In the genomic region with DNA sequence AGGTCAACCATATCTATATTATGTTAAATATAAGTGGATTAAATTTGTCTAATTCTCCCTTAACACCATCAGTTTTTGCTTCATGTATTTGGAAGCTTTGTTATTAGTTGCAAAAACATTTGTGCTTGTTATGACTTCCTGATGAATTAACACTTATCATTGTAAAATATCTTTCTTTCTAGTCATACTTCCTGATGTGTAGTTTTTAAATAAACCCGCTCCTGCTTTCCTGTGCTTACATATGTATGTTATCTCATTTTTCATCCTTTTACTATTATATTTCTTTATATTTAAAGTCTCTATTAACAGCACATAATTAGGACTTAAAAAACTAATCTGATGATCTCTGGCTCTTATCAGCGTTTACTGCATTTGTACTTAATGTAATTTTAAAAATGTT, we compare ENCODE assay signal across 7 cellular contexts.
DNase-seq lines count a peak whose midpoint lies in the region; FAIRE-seq and TF ChIP-seq lines count a peak whose summit lies in the region.
"Not testable (repeated sequence)": the region's sequence is repeated elsewhere in the genome, so short reads cannot be mapped to it uniquely, and the experiment has no call there.

No MANE protein-coding gene starts in this region.

- H3K4me1 ChIP-seq in GM23248 (ENCODE audit: insufficient read depth) = peaks cover 66% of the 10 kb centered on the region
- H3K4me1 ChIP-seq in ascending aorta = peaks cover 11 to 41% of the 10 kb centered on the region in 2 donors
- H3K4me1 ChIP-seq in small intestine (ENCODE audit: control insufficient read depth in 2 of 2, insufficient read depth in 1 of 2, low read depth in 1 of 2, low read length in 1 of 2) = not testable (repeated sequence)

- peaks cover 69% of the 10 kb centered on the region for H3F3A ChIP-seq in GM23248 (ENCODE audit: insufficient read depth)

- intact Hi-C loops in ascending aorta (cut with DNase I) = loop anchor here (5.0 kb wide), 1 partner anchor 203 kb away; no protein-coding TSS in a partner anchor

- H2AFZ ChIP-seq in GM23248 = not testable (repeated sequence)

- not testable (repeated sequence) for H3K36me3 ChIP-seq in GM23248 (ENCODE audit: low read depth); ascending aorta; small intestine (ENCODE audit: control insufficient read depth in 2 of 2, insufficient read depth in 2 of 2, low read length in 2 of 2)

- not testable (repeated sequence) for H3K27me3 ChIP-seq in GM23248 (replicated peaks; ENCODE audit: insufficient read depth); ascending aorta; small intestine (ENCODE audit: control insufficient read depth in 2 of 2, insufficient read depth in 2 of 2, low read length in 2 of 2)

- FAIRE-seq in G401.6 (lab: Jason Lieb, UNC) (peak; percentile 50), endometrium (lab: Jason Lieb, UNC) (peak; percentile 71), islet of Langerhans (lab: Jason Lieb, UNC) (peak; percentile 85), small intestine (lab: Jason Lieb, UNC) (peak; percentile 95)

- TF ChIP-seq CTCF in ascending aorta (IDR thresholded peaks at IDR 0.05) = not testable (repeated sequence)

- not testable (repeated sequence) for H3K9ac ChIP-seq in GM23248

- peaks cover 89% of the 10 kb centered on the region for H3K79me2 ChIP-seq in GM23248 (ENCODE audit: insufficient read depth)

- 64 to 83% methylated on average over 2 of the region's 2 CpGs for WGBS in GM23248 (ENCODE audit: low coverage in 1 of 2, low lambda C conversion rate in 2 of 2, missing lambda C conversion rate in 2 of 2), 2 experiments
- 81 to 95% (median 91%) methylated on average over 2 of the region's 2 CpGs for WGBS in small intestine, 3 donors

- H3K9me2 ChIP-seq in GM23248 (ENCODE audit: insufficient read depth) = not testable (repeated sequence)

- not testable (repeated sequence) for H4K20me1 ChIP-seq in GM23248 (ENCODE audit: insufficient read depth)

- H3K9me3 ChIP-seq in GM23248 (ENCODE audit: low read depth); ascending aorta; small intestine (ENCODE audit: control insufficient read depth, low read depth): not testable (repeated sequence)

- H3K4me3 ChIP-seq in GM23248; ascending aorta; small intestine (ENCODE audit: low read depth in 1 of 2, low read length in 2 of 2): not testable (repeated sequence)

- peak overlapping the region; percentile 91; the same call in 1 of the 2 replicates for H3K27ac ChIP-seq in GM23248
- peak overlapping the region; percentile 48 to 88 for H3K27ac ChIP-seq in ascending aorta
- not testable (repeated sequence) for H3K27ac ChIP-seq in small intestine (ENCODE audit: low read depth in 1 of 2, low read length in 1 of 2)

- DNase-seq in A172 (ENCODE audit: low spot score) = peak; percentile 24
- not testable (repeated sequence) for DNase-seq in GM23248; ascending aorta (ENCODE audit: low spot score in 2 of 2); small intestine

- not testable (repeated sequence) for H3K4me2 ChIP-seq in GM23248 (ENCODE audit: unreplicated experiment)

- in situ Hi-C loops in GM23248 (cut with MboI) = loop anchor here (10.0 kb wide), 1 partner anchor 205 kb away; no protein-coding TSS in a partner anchor
